16 cellular contexts compared by ENCODE assay signal in the genomic region with DNA sequence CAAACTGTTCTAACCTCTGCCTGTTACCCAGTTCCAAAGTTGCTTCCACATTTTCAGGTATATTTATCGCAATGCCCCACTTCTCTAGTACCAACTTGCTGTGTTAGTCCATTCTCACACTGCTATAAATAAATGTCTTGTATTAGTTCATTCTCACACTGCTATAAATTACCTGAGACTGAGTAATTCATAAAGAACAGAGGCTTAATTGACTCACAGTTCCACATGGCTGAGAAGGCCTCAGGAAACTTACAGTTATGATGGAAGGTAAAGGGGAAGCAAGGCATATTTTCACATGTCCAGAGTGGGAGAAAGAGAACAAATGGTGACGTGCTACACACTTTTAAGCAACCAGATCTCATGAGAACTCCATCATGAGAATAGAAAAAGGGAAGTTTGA.
DNase-seq lines count a peak whose midpoint lies in the region; ATAC-seq and TF ChIP-seq lines count a peak whose summit lies in the region.
"Had no signal": no experiment of that assay in that cellular context is flagged by ENCODE, and none has a peak within 500 bp of the region (broad histone marks: within the 10 kb centered on the region; RNA-seq: fewer than 3 reads in every experiment).

No MANE protein-coding gene starts in this region.

- no peak overlapping the region for H3K27ac Mint-ChIP-seq in GM23338
- H3K27ac Mint-ChIP-seq: CD4-positive, alpha-beta memory T cell; HFFc6 had no signal

- no peak overlapping the region for H3K4me3 ChIP-seq in GM23338
- H3K4me3 ChIP-seq in epithelial cell of esophagus (ENCODE audit: low read length), result no peak overlapping the region
- H3K4me3 ChIP-seq: HAP-1 had no signal

- DNase-seq in GM23338 (ENCODE audit: low spot score) (no peak), OCI-M1 (lab: John Stamatoyannopoulos, UW) (peak; percentile 21), epithelial cell of esophagus (ENCODE audit: low read depth) (peak; percentile 35)
- DNase-seq: C1 segment of cervical spinal cord; Calu3; CD4-positive, alpha-beta memory T cell; COR-L47; DMS53; DMS79 treated with DMSO at 0.1 percent for 48 hours; GF-D8; GOT3; HFFc6 had no signal

- no peak for TF ChIP-seq CTCF in GM23338 (conservative IDR thresholded peaks at IDR 0.05; ENCODE audit: low read depth in 2 of 2)
- TF ChIP-seq CTCF in epithelial cell of esophagus (IDR thresholded peaks at IDR 0.05; ENCODE audit: insufficient read depth, low read depth, low read length, missing control alignments), result no peak

- no peaks in the 10 kb centered on the region for H3K27me3 Mint-ChIP-seq in GM23338 (ENCODE audit: insufficient read depth, low read depth, poor library complexity)
- H3K27me3 Mint-ChIP-seq: CD4-positive, alpha-beta memory T cell had no signal

- H3K4me1 Mint-ChIP-seq in GM23338, result peaks cover 13% of the 10 kb centered on the region
- H3K4me1 Mint-ChIP-seq: CD4-positive, alpha-beta memory T cell had no signal

- ATAC-seq in GM23338 (no peak), HG03354 (IDR thresholded peaks at IDR 0.05; ENCODE audit: poor library complexity, severe bottlenecking, unreplicated experiment) (no peak), GM21390 (IDR thresholded peaks at IDR 0.05; ENCODE audit: unreplicated experiment) (no peak), GM19463 (IDR thresholded peaks at IDR 0.05; ENCODE audit: unreplicated experiment) (no peak)

- H2AFZ ChIP-seq in GM23338, result peak overlapping the region; percentile 78; the same call in 1 of the 2 replicates

- H3F3A ChIP-seq in GM23338 (replicated peaks; ENCODE audit: low read depth), result no peaks in the 10 kb centered on the region

- no peaks in the 10 kb centered on the region for H3K27me3 ChIP-seq in GM23338 (ENCODE audit: insufficient read depth)

- H3K9me3 Mint-ChIP-seq in GM23338, result peaks cover 7% of the 10 kb centered on the region; the same call in 1 of the 3 replicates
- H3K9me3 Mint-ChIP-seq: HFFc6 had no signal

- H3K4me2 ChIP-seq in GM23338, result no peak overlapping the region

- no peak overlapping the region for H3K4me3 Mint-ChIP-seq in GM23338
- H3K4me3 Mint-ChIP-seq: CD4-positive, alpha-beta memory T cell; HFFc6 had no signal

- peaks cover 13% of the 10 kb centered on the region for H3K9me2 ChIP-seq in GM23338 (ENCODE audit: insufficient read depth)

- no peak overlapping the region for H3K27ac ChIP-seq in GM23338 (ENCODE audit: low read depth)

- no peaks in the 10 kb centered on the region for H3K36me3 ChIP-seq in GM23338 (ENCODE audit: insufficient read depth)
- H3K36me3 ChIP-seq: HAP-1 had no signal

- H3K4me1 ChIP-seq in GM23338 (ENCODE audit: insufficient read depth), result peaks cover 7% of the 10 kb centered on the region; the same call in 1 of the 2 replicates
- H3K4me1 ChIP-seq: HAP-1 had no signal

- H4K20me1 ChIP-seq in GM23338 (replicated peaks; ENCODE audit: insufficient read depth), result no peaks in the 10 kb centered on the region

- peaks cover 8% of the 10 kb centered on the region; the same call in 1 of the 3 replicates for H3K36me3 Mint-ChIP-seq in GM23338 (ENCODE audit: low read depth)

- H3K79me2 ChIP-seq in GM23338 (replicated peaks; ENCODE audit: insufficient read depth), result no peaks in the 10 kb centered on the region

TF ChIP-seq in GM23338, 12 proteins besides CTCF, POLR2A, EP300 and RAD21 (continues in another document):
- TF ChIP-seq, protein P1, sequence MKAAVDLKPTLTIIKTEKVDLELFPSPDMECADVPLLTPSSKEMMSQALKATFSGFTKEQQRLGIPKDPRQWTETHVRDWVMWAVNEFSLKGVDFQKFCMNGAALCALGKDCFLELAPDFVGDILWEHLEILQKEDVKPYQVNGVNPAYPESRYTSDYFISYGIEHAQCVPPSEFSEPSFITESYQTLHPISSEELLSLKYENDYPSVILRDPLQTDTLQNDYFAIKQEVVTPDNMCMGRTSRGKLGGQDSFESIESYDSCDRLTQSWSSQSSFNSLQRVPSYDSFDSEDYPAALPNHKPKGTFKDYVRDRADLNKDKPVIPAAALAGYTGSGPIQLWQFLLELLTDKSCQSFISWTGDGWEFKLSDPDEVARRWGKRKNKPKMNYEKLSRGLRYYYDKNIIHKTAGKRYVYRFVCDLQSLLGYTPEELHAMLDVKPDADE (IDR thresholded peaks at IDR 0.05), result no peak
- TF ChIP-seq CREB1 (CRISPR knock-in tag; IDR thresholded peaks at IDR 0.05; ENCODE audit: low read depth) (no peak), ZNF331 (CRISPR knock-in tag; IDR thresholded peaks at IDR 0.05; ENCODE audit: low read depth) (no peak), EZH2 (IDR thresholded peaks at IDR 0.05; ENCODE audit: low read depth, unreplicated experiment) (no peak)
- TF ChIP-seq, protein P2, sequence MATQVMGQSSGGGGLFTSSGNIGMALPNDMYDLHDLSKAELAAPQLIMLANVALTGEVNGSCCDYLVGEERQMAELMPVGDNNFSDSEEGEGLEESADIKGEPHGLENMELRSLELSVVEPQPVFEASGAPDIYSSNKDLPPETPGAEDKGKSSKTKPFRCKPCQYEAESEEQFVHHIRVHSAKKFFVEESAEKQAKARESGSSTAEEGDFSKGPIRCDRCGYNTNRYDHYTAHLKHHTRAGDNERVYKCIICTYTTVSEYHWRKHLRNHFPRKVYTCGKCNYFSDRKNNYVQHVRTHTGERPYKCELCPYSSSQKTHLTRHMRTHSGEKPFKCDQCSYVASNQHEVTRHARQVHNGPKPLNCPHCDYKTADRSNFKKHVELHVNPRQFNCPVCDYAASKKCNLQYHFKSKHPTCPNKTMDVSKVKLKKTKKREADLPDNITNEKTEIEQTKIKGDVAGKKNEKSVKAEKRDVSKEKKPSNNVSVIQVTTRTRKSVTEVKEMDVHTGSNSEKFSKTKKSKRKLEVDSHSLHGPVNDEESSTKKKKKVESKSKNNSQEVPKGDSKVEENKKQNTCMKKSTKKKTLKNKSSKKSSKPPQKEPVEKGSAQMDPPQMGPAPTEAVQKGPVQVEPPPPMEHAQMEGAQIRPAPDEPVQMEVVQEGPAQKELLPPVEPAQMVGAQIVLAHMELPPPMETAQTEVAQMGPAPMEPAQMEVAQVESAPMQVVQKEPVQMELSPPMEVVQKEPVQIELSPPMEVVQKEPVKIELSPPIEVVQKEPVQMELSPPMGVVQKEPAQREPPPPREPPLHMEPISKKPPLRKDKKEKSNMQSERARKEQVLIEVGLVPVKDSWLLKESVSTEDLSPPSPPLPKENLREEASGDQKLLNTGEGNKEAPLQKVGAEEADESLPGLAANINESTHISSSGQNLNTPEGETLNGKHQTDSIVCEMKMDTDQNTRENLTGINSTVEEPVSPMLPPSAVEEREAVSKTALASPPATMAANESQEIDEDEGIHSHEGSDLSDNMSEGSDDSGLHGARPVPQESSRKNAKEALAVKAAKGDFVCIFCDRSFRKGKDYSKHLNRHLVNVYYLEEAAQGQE (IDR thresholded peaks at IDR 0.05; ENCODE audit: unreplicated experiment), result no peak
